ENCODE assay signal across 1 cellular context in genomic region chr6:110708295-110708965, GRCh38.
TF ChIP-seq lines count a peak whose summit lies in the region.

No MANE protein-coding gene starts in this region.

TF ChIP-seq in SK-N-SH treated with all-trans-retinoic acid at 6 μM for 48 hours, 23 proteins besides CTCF, POLR2A, EP300 and RAD21 (continued from another document):
- no peak for TF ChIP-seq TSHZ2 (CRISPR knock-in tag; IDR thresholded peaks at IDR 0.05)
- TF ChIP-seq PATZ1 (CRISPR knock-in tag; IDR thresholded peaks at IDR 0.05; ENCODE audit: borderline replicate concordance) = no peak
- no peak for TF ChIP-seq ARNTL (CRISPR knock-in tag; IDR thresholded peaks at IDR 0.05; ENCODE audit: borderline replicate concordance, low read depth)
- TF ChIP-seq ZC3H10 (CRISPR knock-in tag; IDR thresholded peaks at IDR 0.05) = no peak
- TF ChIP-seq TOX (CRISPR knock-in tag; IDR thresholded peaks at IDR 0.05; ENCODE audit: borderline replicate concordance) = no peak
- no peak for TF ChIP-seq ZNF70 (CRISPR knock-in tag; IDR thresholded peaks at IDR 0.05)
- TF ChIP-seq POU6F1 (CRISPR knock-in tag; IDR thresholded peaks at IDR 0.05; ENCODE audit: borderline replicate concordance, low read depth) = no peak
